Comparison of ENCODE assay signal across 20 cellular contexts in genomic region chr10:44339218-44339617, GRCh38. TPM values are rescaled to one million over a fixed set of nuclear protein-coding genes. Genes with fewer than 3 reads are reported as not detected.
A peak's percentile ranks its signal among the peaks of the same experiment; 100 is the strongest.
DNase-seq lines count a peak whose midpoint lies in the region; ATAC-seq, FAIRE-seq and TF ChIP-seq lines count a peak whose summit lies in the region.
"Had no signal": no experiment of that assay in that cellular context is flagged by ENCODE, and none has a peak within 500 bp of the region (broad histone marks: within the 10 kb centered on the region; RNA-seq: fewer than 3 reads in every experiment).

No MANE protein-coding gene starts in this region.

- in situ Hi-C loops in GM12878 (cut with MboI), result no loop called here

- intact Hi-C loops in GM12878 (cut with micrococcal nuclease; ENCODE audit: unreplicated experiment) (loop anchor here (5.0 kb wide), 1 partner anchor 48 kb away; the partner anchor contains the start of gene CXCL12), natural killer cell (cut with micrococcal nuclease) (no loop called here)

- peaks cover 9% of the 10 kb centered on the region for H3K4me1 ChIP-seq in GM23338 (ENCODE audit: insufficient read depth)
- H3K4me1 ChIP-seq in GM12878 (ENCODE audit: control insufficient read depth, insufficient read depth, low read length), result no peaks in the 10 kb centered on the region

- H3K27ac ChIP-seq in AG04450 (ENCODE audit: low read depth, low read length) (no peak overlapping the region), GM23338 (ENCODE audit: low read depth) (no peak overlapping the region), GM12878 (ENCODE audit: control insufficient read depth, insufficient read depth) (no peak overlapping the region)
- H3K27ac ChIP-seq: epithelial cell of prostate had no signal

- H2AFZ ChIP-seq in GM23338, result no peak overlapping the region
- H2AFZ ChIP-seq in GM12878 (ENCODE audit: control insufficient read depth, low read depth, low read length), result no peak overlapping the region

- H3K4me3 Mint-ChIP-seq in GM23338 (no peak overlapping the region), natural killer cell (no peak overlapping the region)
- H3K4me3 Mint-ChIP-seq: activated CD4-positive, alpha-beta T cell treated with anti-CD3 and anti-CD28 coated beads, Interleukin-2, amount 10 ng/mL, durations not matched to agents 7 days and 5 days; activated T-cell treated with anti-CD3 and anti-CD28 coated beads, Interleukin-2, amount 50 U/mL, for 24 hours; dendritic cell treated with granulocyte-macrophage colony-stimulating factor and Interleukin-4, amounts not matched to agents 40 ng/mL and 50 ng/mL, for 4 days; immature natural killer cell; neural crest cell; stimulated activated naive CD8-positive, alpha-beta T cell treated with anti-CD3 and anti-CD28 coated beads, Interleukin-15, Interleukin-2, amounts not matched to agents 100 ng/mL and 50 ng/mL, for 24 hours had no signal

- H3K9me3 Mint-ChIP-seq in GM23338 (no peaks in the 10 kb centered on the region), natural killer cell (no peaks in the 10 kb centered on the region)
- H3K9me3 Mint-ChIP-seq: activated CD4-positive, alpha-beta T cell treated with anti-CD3 and anti-CD28 coated beads, Interleukin-2, amount 10 ng/mL, durations not matched to agents 7 days and 5 days; activated T-cell treated with anti-CD3 and anti-CD28 coated beads, Interleukin-2, amount 50 U/mL, for 24 hours; dendritic cell treated with granulocyte-macrophage colony-stimulating factor and Interleukin-4, amounts not matched to agents 40 ng/mL and 50 ng/mL, for 4 days; neural crest cell; stimulated activated naive CD8-positive, alpha-beta T cell treated with anti-CD3 and anti-CD28 coated beads, Interleukin-15, Interleukin-2, amounts not matched to agents 100 ng/mL and 50 ng/mL, for 24 hours had no signal

- POLR2A ChIA-PET in AG04450 (lab: Yijun Ruan, JAX), result no interaction called here
- POLR2A ChIA-PET in GM12878 (lab: Charles Lee), result no interaction called here

- DNase-seq in AG04450 (ENCODE audit: low read depth, low spot score), result peak; percentile 3
- DNase-seq in GM23338 (ENCODE audit: low spot score), result peak; percentile 49
- DNase-seq in GM12878 (ENCODE audit: low read depth, low spot score), result no peak
- peak; percentile 2 for DNase-seq in kidney glomerular epithelial cell (lab: John Stamatoyannopoulos, UW)
- no peak for DNase-seq in SW 1271 (lab: John Stamatoyannopoulos, UW)
- DNase-seq in stimulated activated CD4-positive, alpha-beta T cell treated with anti-CD3 and anti-CD28 coated beads, Interleukin-4, amount 100 ng/mL, for 1 hour, result no peak
- no peak for DNase-seq in natural killer cell
- no peak for DNase-seq in NK-92 treated with Interleukin-12 subunit alpha and Interleukin-12 subunit beta, amount 100 ng/mL, for 24 hours (lab: John Stamatoyannopoulos, UW)
- DNase-seq: activated CD4-positive, alpha-beta T cell treated with anti-CD3 and anti-CD28 coated beads, Interleukin-2, amount 10 ng/mL, durations not matched to agents 7 days and 5 days; activated naive CD4-positive, alpha-beta T cell treated with anti-CD3 and anti-CD28 coated beads, Interleukin-2, amount 50 U/mL, for 16 hours; activated T-cell treated with anti-CD3 and anti-CD28 coated beads, Interleukin-2, amount 50 U/mL, for 24 hours; immature natural killer cell; KG1; stimulated activated CD4-positive, alpha-beta T cell treated with anti-CD3 and anti-CD28 coated beads, Interleukin-15, amount 100 ng/mL, for 24 hours had no signal

- peaks cover 15% of the 10 kb centered on the region for H3K9me2 ChIP-seq in GM23338 (ENCODE audit: insufficient read depth)

- no peak for FAIRE-seq in GM12878 (lab: Jason Lieb, UNC)
- FAIRE-seq: RCC 7860, urothelium cell line had no signal

- TF ChIP-seq CTCF in AG04450 (IDR thresholded peaks at IDR 0.05; ENCODE audit: low read depth, low read length) (no peak), GM23338 (conservative IDR thresholded peaks at IDR 0.05; ENCODE audit: low read depth in 2 of 2) (0 out of 4 replicates have a peak, but pooled peaks have one; percentile 14 to 17), GM12878 (IDR thresholded peaks at IDR 0.05 in 2 of 3, conservative IDR thresholded peaks at IDR 0.05 in 1 of 3; ENCODE audit: control insufficient read depth in 2 of 3, extremely low read depth in 1 of 3, insufficient read depth in 1 of 3, low read depth in 3 of 3, low read length in 3 of 3) (no peak), natural killer cell (IDR thresholded peaks at IDR 0.05) (no peak)

- BruUV-seq in GM12878 (replicated peaks; lab: Mats Ljungman, UMichigan), result no TSS peak

- 21% methylated on average over 3 of the region's 3 CpGs for WGBS in GM12878 (ENCODE audit: insufficient coverage, insufficient replicate concordance, low lambda C conversion rate, missing lambda C conversion rate)

- H3K4me1 Mint-ChIP-seq in GM23338, result peaks cover 31% of the 10 kb centered on the region
- no peaks in the 10 kb centered on the region for H3K4me1 Mint-ChIP-seq in natural killer cell
- H3K4me1 Mint-ChIP-seq: activated CD4-positive, alpha-beta T cell treated with anti-CD3 and anti-CD28 coated beads, Interleukin-2, amount 10 ng/mL, durations not matched to agents 7 days and 5 days; immature natural killer cell had no signal

- no peak for TF ChIP-seq POLR2A in GM12878 (IDR thresholded peaks at IDR 0.05; ENCODE audit: low read depth, low read length)

- TF ChIP-seq RAD21 in GM12878 (IDR thresholded peaks at IDR 0.05; ENCODE audit: insufficient read depth, low read depth, low read length), result no peak

- H3K27ac Mint-ChIP-seq in GM23338 (no peak overlapping the region), natural killer cell (no peak overlapping the region)
- H3K27ac Mint-ChIP-seq: activated CD4-positive, alpha-beta T cell treated with anti-CD3 and anti-CD28 coated beads, Interleukin-2, amount 10 ng/mL, durations not matched to agents 7 days and 5 days; activated T-cell treated with anti-CD3 and anti-CD28 coated beads, Interleukin-2, amount 50 U/mL, for 24 hours; dendritic cell treated with granulocyte-macrophage colony-stimulating factor and Interleukin-4, amounts not matched to agents 40 ng/mL and 50 ng/mL, for 4 days; immature natural killer cell; stimulated activated naive CD8-positive, alpha-beta T cell treated with anti-CD3 and anti-CD28 coated beads, Interleukin-15, Interleukin-2, amounts not matched to agents 100 ng/mL and 50 ng/mL, for 24 hours had no signal

- CTCF ChIA-PET in AG04450 (lab: Charles Lee) (interaction anchor here (1.2 kb wide), 1 partner anchor 28 kb away, joined by 3 read pairs; no protein-coding TSS in a partner anchor), GM12878 (lab: Yijun Ruan, JAX) (no interaction called here)

- RAD21 ChIA-PET in GM12878 (lab: Charles Lee; ENCODE audit: unreplicated experiment), result no interaction called here

- peak; percentile 38 for ATAC-seq in GM23338
- ATAC-seq in GM12878, result peak; percentile 22; the same call in 1 of the 3 replicates
- no peak for ATAC-seq in natural killer cell

- no peaks in the 10 kb centered on the region for H3F3A ChIP-seq in GM23338 (replicated peaks; ENCODE audit: low read depth)

- no peaks in the 10 kb centered on the region; the same call in 2 of the 3 replicates for H3K36me3 Mint-ChIP-seq in GM23338 (ENCODE audit: low read depth)
- no peaks in the 10 kb centered on the region for H3K36me3 Mint-ChIP-seq in natural killer cell
- H3K36me3 Mint-ChIP-seq: immature natural killer cell had no signal

- SMC1A ChIA-PET in GM12878 (lab: Charles Lee; ENCODE audit: uncharacterized antibody, unreplicated experiment), result no interaction called here

- no peak overlapping the region for H3K9ac ChIP-seq in GM12878 (ENCODE audit: control insufficient read depth, insufficient read depth, low read length)

- H3K79me2 ChIP-seq in GM23338 (replicated peaks; ENCODE audit: insufficient read depth) (no peaks in the 10 kb centered on the region), GM12878 (ENCODE audit: control insufficient read depth, insufficient read depth, low read length) (no peaks in the 10 kb centered on the region)

- H3K4me2 ChIP-seq in GM23338 (no peak overlapping the region), GM12878 (ENCODE audit: control insufficient read depth, insufficient read depth) (no peak overlapping the region)

- peaks cover 15% of the 10 kb centered on the region for H3K27me3 ChIP-seq in AG04450 (ENCODE audit: control insufficient read depth, insufficient read depth, low read length)
- H3K27me3 ChIP-seq in GM23338 (ENCODE audit: insufficient read depth), result no peaks in the 10 kb centered on the region
- no peaks in the 10 kb centered on the region for H3K27me3 ChIP-seq in GM12878 (replicated peaks in 1 of 2; ENCODE audit: control insufficient read depth in 2 of 2, insufficient read depth in 2 of 2, low read length in 1 of 2)

- no peak for TF ChIP-seq EP300 in GM12878 (IDR thresholded peaks at IDR 0.05; ENCODE audit: borderline replicate concordance in 1 of 2, control insufficient read depth in 1 of 2, low read depth in 2 of 2, low read length in 2 of 2)

- H3K4me3 ChIP-seq in AG04450 (ENCODE audit: low read depth, low read length) (no peak overlapping the region), GM23338 (no peak overlapping the region), GM12878 (no peak overlapping the region)

- H4K20me1 ChIP-seq in GM23338 (replicated peaks; ENCODE audit: insufficient read depth) (no peaks in the 10 kb centered on the region), GM12878 (ENCODE audit: control insufficient read depth, insufficient read depth) (no peaks in the 10 kb centered on the region)

- H3K36me3 ChIP-seq in GM23338 (ENCODE audit: insufficient read depth), result no peaks in the 10 kb centered on the region
- no peaks in the 10 kb centered on the region for H3K36me3 ChIP-seq in GM12878 (ENCODE audit: control insufficient read depth in 2 of 2, insufficient read depth in 2 of 2, low read length in 1 of 2)

- H3K27me3 Mint-ChIP-seq in GM23338 (ENCODE audit: insufficient read depth, low read depth, poor library complexity) (peaks cover 6% of the 10 kb centered on the region), natural killer cell (ENCODE audit: low read depth in 2 of 2) (peaks cover 7 to 12% of the 10 kb centered on the region in 2 donors)
- H3K27me3 Mint-ChIP-seq: stimulated activated naive CD8-positive, alpha-beta T cell treated with anti-CD3 and anti-CD28 coated beads, Interleukin-15, Interleukin-2, amounts not matched to agents 100 ng/mL and 50 ng/mL, for 24 hours had no signal

- H3K9me3 ChIP-seq in AG04450 (ENCODE audit: control insufficient read depth, insufficient read depth, low read length), result no peaks in the 10 kb centered on the region
- no peaks in the 10 kb centered on the region for H3K9me3 ChIP-seq in GM12878 (replicated peaks; ENCODE audit: control insufficient read depth, insufficient read depth, low read length)

RNA-seq across cellular contexts. Expression of gene CXCL12, which starts 45.7 kb away (rescaled TPM):
- polyA plus RNA-seq in AG04450 (2011; rRNA removed) (80.5 and 93.4 TPM in 2 replicates), GM23338 (2016; fragmentation: Nextera tagmentation; extraction: Ambion mirVana) (58.5 and 63.7 TPM in 2 replicates), GM12878 (2011; rRNA removed) (3.3 and 4.5 TPM in 2 replicates), GM12878 (2014; fragmentation: Illumina TruSeq; extraction: Trizol) (0.51 and 0.54 TPM in 2 replicates), GM12878 (2014; fragmentation: Nextera tagmentation; extraction: Ambion mirVana) (under 1 TPM; 0.03 to 0.35 TPM), GM12878 (2014; rRNA removed) (0.49 and 0.66 TPM in 2 replicates), GM12878 (2016; fragmentation: Nextera tagmentation; extraction: Ambion mirVana) (under 1 TPM; 0.55 to 0.75 TPM)
- polyA minus RNA-seq in AG04450 (2011; rRNA and poly(A)+ RNA removed), result 37.4 and 39.3 TPM in 2 replicates
- 47.3 and 53.8 TPM in 2 replicates for total RNA-seq in GM23338 (2014; rRNA removed; shearing (Covaris generic))
- 7.1 and 7.3 TPM in 2 replicates for total RNA-seq in GM12878 (2013; cell fraction: nucleolus; rRNA removed)
- total RNA-seq in GM12878 (2014; rRNA removed) (0.62 and 1.0 TPM in 2 replicates), GM12878 (2014; rRNA removed; fragmentation: Illumina TruSeq; extraction: Trizol) (0.31 and 0.55 TPM in 2 replicates), GM12878 (2021) (0.85 and 0.90 TPM in 2 replicates), natural killer cell (not detected)
- polyA plus RNA-seq in GM12878 (2011; ENCODE audit: low read depth), result 0.98 TPM
- polyA plus RNA-seq in GM12878 (2011; cell fraction: cytosol; rRNA removed), result 3.4 and 4.3 TPM in 2 replicates
- polyA plus RNA-seq in GM12878 (2011; cell fraction: nucleus; rRNA removed), result 2.5 and 4.4 TPM in 2 replicates
- 1.1 and 2.0 TPM in 2 replicates for polyA plus RNA-seq in GM12878 (2012)
- 1.6 and 1.8 TPM in 2 replicates for polyA minus RNA-seq in GM12878 (2011; rRNA and poly(A)+ RNA removed)
- polyA minus RNA-seq in GM12878 (2011; cell fraction: cytosol; rRNA and poly(A)+ RNA removed), result 1.7 and 2.1 TPM in 2 replicates
- 1.4 and 2.2 TPM in 2 replicates for polyA minus RNA-seq in GM12878 (2011; cell fraction: nucleus; rRNA and poly(A)+ RNA removed)
- total RNA-seq: activated CD4-positive, alpha-beta T cell treated with anti-CD3 and anti-CD28 coated beads, Interleukin-2, amount 10 ng/mL, durations not matched to agents 7 days and 5 days had no signal
- polyA plus RNA-seq: immature natural killer cell had no signal

Comparison
In these comparisons a context has a peak if more than half of its experiments do, and no peak if none do; other contexts are left out.
1. DNase-seq: peak in AG04450 (single experiment), GM23338 (single experiment) and kidney glomerular epithelial cell (single experiment); none in GM12878 (single experiment), SW 1271 (0 of 2), stimulated activated CD4-positive, alpha-beta T cell treated with anti-CD3 and anti-CD28 coated beads, Interleukin-4, amount 100 ng/mL, for 1 hour (single experiment), natural killer cell (single experiment) and NK-92 treated with Interleukin-12 subunit alpha and Interleukin-12 subunit beta, amount 100 ng/mL, for 24 hours (single experiment).
2. CTCF ChIP-seq: peak in GM23338 (2 of 2); none in AG04450 (single experiment), GM12878 (0 of 3) and natural killer cell (single experiment).
3. ATAC-seq: peak in GM23338 (single experiment) and GM12878 (single experiment); none in natural killer cell (0 of 3).